In the genomic region with DNA sequence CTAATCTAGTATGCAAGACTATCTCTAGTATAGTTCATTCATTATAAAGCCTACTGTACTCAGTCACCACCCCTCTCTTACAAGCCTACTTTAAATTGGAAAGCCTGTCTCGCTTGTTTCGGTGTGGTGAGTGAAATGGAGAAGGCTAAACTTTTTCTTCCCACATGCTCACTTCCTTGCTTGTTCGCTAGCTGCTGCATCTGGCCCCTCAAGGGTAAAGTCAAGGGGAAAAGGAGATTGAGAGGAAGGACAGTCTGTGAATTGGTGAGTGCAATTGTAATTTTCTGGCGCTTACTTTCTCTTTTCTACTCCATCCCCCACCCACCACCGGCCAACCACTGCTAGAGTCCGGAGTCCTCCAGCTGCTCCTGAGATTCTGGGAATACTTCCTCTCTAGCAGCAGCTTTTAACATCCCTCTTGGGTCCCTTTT, we compare ENCODE assay signal across 9 cellular contexts. TPM values are rescaled to one million over a fixed set of nuclear protein-coding genes. Genes with fewer than 3 reads are reported as not detected.
DNase-seq lines count a peak whose midpoint lies in the region; ATAC-seq lines count a peak whose summit lies in the region.
"Had no signal": no experiment of that assay in that cellular context is flagged by ENCODE, and none has a peak within 500 bp of the region (broad histone marks: within the 10 kb centered on the region; RNA-seq: fewer than 3 reads in every experiment).

No MANE protein-coding gene starts in this region.

- no peak overlapping the region for H3K14ac ChIP-seq in trophoblast cell (ENCODE audit: low read length)

- H2AFZ ChIP-seq in trophoblast cell (ENCODE audit: insufficient read depth, low read length, poor library complexity), result no peak overlapping the region

- H2BK12ac ChIP-seq in trophoblast cell (ENCODE audit: low read length), result no peak overlapping the region

- peak overlapping the region; percentile 94 for H3K27ac Mint-ChIP-seq in activated CD8-positive, alpha-beta memory T cell treated with anti-CD3 and anti-CD28 coated beads, Interleukin-2, amount 10 ng/mL, durations not matched to agents 7 days and 5 days
- peak overlapping the region; percentile 82 for H3K27ac Mint-ChIP-seq in activated T-helper 1 cell treated with anti-CD3 and anti-CD28 coated beads, Interleukin-12 subunit alpha, Interleukin-12 subunit beta, Interleukin-2, Interleukin-4 antibody, amounts not matched to agents 30 ng/mL and 10 ng/mL and 1 ng/mL, durations not matched to agents 14 hours and 24 hours and 36 hours
- peak overlapping the region; percentile 90 to 98 for H3K27ac Mint-ChIP-seq in stimulated activated naive CD8-positive, alpha-beta T cell treated with anti-CD3 and anti-CD28 coated beads, Interleukin-15, amount 100 ng/mL, for 72 hours

- H3K27ac ChIP-seq in trophoblast cell (ENCODE audit: low read depth, low read length), result no peak overlapping the region

- H2BK5ac ChIP-seq in trophoblast cell (ENCODE audit: low read depth, low read length, poor library complexity), result no peak overlapping the region

- H3K36me3 ChIP-seq in MG63, result no peaks in the 10 kb centered on the region
- no peaks in the 10 kb centered on the region for H3K36me3 ChIP-seq in trophoblast cell (ENCODE audit: control insufficient read depth in 1 of 2, insufficient read depth in 2 of 2, low read length in 2 of 2)

- H3K4me1 ChIP-seq in trophoblast cell (ENCODE audit: control insufficient read depth in 1 of 2, insufficient read depth in 2 of 2, low read length in 2 of 2), result no peaks in the 10 kb centered on the region

- no peak overlapping the region for H2BK120ac ChIP-seq in trophoblast cell (ENCODE audit: insufficient read depth, low read length, poor library complexity)

- H3K27me3 Mint-ChIP-seq in activated CD8-positive, alpha-beta memory T cell treated with anti-CD3 and anti-CD28 coated beads, Interleukin-2, amount 10 ng/mL, durations not matched to agents 7 days and 5 days, result no peaks in the 10 kb centered on the region
- H3K27me3 Mint-ChIP-seq in activated T-helper 1 cell treated with anti-CD3 and anti-CD28 coated beads, Interleukin-12 subunit alpha, Interleukin-12 subunit beta, Interleukin-2, Interleukin-4 antibody, amounts not matched to agents 30 ng/mL and 10 ng/mL and 1 ng/mL, durations not matched to agents 14 hours and 24 hours and 36 hours (ENCODE audit: insufficient read depth), result no peaks in the 10 kb centered on the region
- H3K27me3 Mint-ChIP-seq in stimulated activated naive CD8-positive, alpha-beta T cell treated with anti-CD3 and anti-CD28 coated beads, Interleukin-15, amount 100 ng/mL, for 72 hours, result no peaks in the 10 kb centered on the region

- peak; percentile 46 for ATAC-seq in activated CD8-positive, alpha-beta memory T cell treated with anti-CD3 and anti-CD28 coated beads, Interleukin-2, amount 10 ng/mL, durations not matched to agents 7 days and 5 days
- ATAC-seq in HG03060 (IDR thresholded peaks at IDR 0.05; ENCODE audit: low read depth, unreplicated experiment), result peak; percentile 50
- peak; percentile 48 for ATAC-seq in stimulated activated naive CD8-positive, alpha-beta T cell treated with anti-CD3 and anti-CD28 coated beads, Interleukin-15, amount 100 ng/mL, for 72 hours

- H3K4me3 Mint-ChIP-seq in activated CD8-positive, alpha-beta memory T cell treated with anti-CD3 and anti-CD28 coated beads, Interleukin-2, amount 10 ng/mL, durations not matched to agents 7 days and 5 days, result peak overlapping the region; percentile 65
- peak overlapping the region; percentile 69 for H3K4me3 Mint-ChIP-seq in activated T-helper 1 cell treated with anti-CD3 and anti-CD28 coated beads, Interleukin-12 subunit alpha, Interleukin-12 subunit beta, Interleukin-2, Interleukin-4 antibody, amounts not matched to agents 30 ng/mL and 10 ng/mL and 1 ng/mL, durations not matched to agents 14 hours and 24 hours and 36 hours
- H3K4me3 Mint-ChIP-seq in stimulated activated naive CD8-positive, alpha-beta T cell treated with anti-CD3 and anti-CD28 coated beads, Interleukin-15, amount 100 ng/mL, for 72 hours, result peak overlapping the region; percentile 68 to 79

- no peaks in the 10 kb centered on the region for H3K79me2 ChIP-seq in trophoblast cell (ENCODE audit: control insufficient read depth, insufficient read depth, low read length, poor library complexity)

- no peak overlapping the region for H4K8ac ChIP-seq in trophoblast cell (ENCODE audit: low read depth, low read length)

- intact Hi-C loops in activated T-helper 1 cell treated with anti-CD3 and anti-CD28 coated beads, Interleukin-12 subunit alpha, Interleukin-12 subunit beta, Interleukin-2, Interleukin-4 antibody, amounts not matched to agents 30 ng/mL and 10 ng/mL and 1 ng/mL, durations not matched to agents 14 hours and 24 hours and 36 hours (cut with micrococcal nuclease), result loop anchor here (1.0 kb wide), 1 partner anchor 8 kb away; no protein-coding TSS in a partner anchor

- DNase-seq in activated CD8-positive, alpha-beta memory T cell treated with anti-CD3 and anti-CD28 coated beads, Interleukin-2, amount 10 ng/mL, durations not matched to agents 7 days and 5 days, result peak; percentile 54
- DNase-seq in activated CD8-positive, alpha-beta memory T cell treated with anti-CD3 and anti-CD28 coated beads, Interleukin-2, amount 50 U/mL, for 4 hours, result no peak
- no peak for DNase-seq in activated T-helper 1 cell treated with anti-CD3 and anti-CD28 coated beads, Interleukin-12 subunit alpha, Interleukin-12 subunit beta, Interleukin-2, Interleukin-4 antibody, amounts not matched to agents 30 ng/mL and 10 ng/mL and 1 ng/mL, durations not matched to agents 14 hours and 24 hours and 36 hours (ENCODE audit: low spot score)
- DNase-seq in stimulated activated naive CD8-positive, alpha-beta T cell treated with anti-CD3 and anti-CD28 coated beads, Interleukin-15, amount 100 ng/mL, for 72 hours, result no peak
- DNase-seq in G401 (ENCODE audit: low spot score) (no peak), MG63 (no peak), trophoblast cell (no peak)

- no peak overlapping the region for H3K23ac ChIP-seq in trophoblast cell (ENCODE audit: low read length)

- H3K79me1 ChIP-seq in trophoblast cell (ENCODE audit: low read length), result no peaks in the 10 kb centered on the region

- WGBS in trophoblast cell (ENCODE audit: extremely low coverage, insufficient coverage, insufficient read length), result no CpG with 5 or more reads among the region's 6 CpGs

- H3K9me3 Mint-ChIP-seq in activated CD8-positive, alpha-beta memory T cell treated with anti-CD3 and anti-CD28 coated beads, Interleukin-2, amount 10 ng/mL, durations not matched to agents 7 days and 5 days (ENCODE audit: low read depth), result no peaks in the 10 kb centered on the region
- H3K9me3 Mint-ChIP-seq in activated T-helper 1 cell treated with anti-CD3 and anti-CD28 coated beads, Interleukin-12 subunit alpha, Interleukin-12 subunit beta, Interleukin-2, Interleukin-4 antibody, amounts not matched to agents 30 ng/mL and 10 ng/mL and 1 ng/mL, durations not matched to agents 14 hours and 24 hours and 36 hours, result no peaks in the 10 kb centered on the region
- peaks cover 0 to 7% of the 10 kb centered on the region in 2 donors for H3K9me3 Mint-ChIP-seq in stimulated activated naive CD8-positive, alpha-beta T cell treated with anti-CD3 and anti-CD28 coated beads, Interleukin-15, amount 100 ng/mL, for 72 hours

- no peak overlapping the region for H3K4ac ChIP-seq in trophoblast cell (ENCODE audit: low read depth, low read length)

- no peak overlapping the region for H3K18ac ChIP-seq in trophoblast cell (ENCODE audit: low read length)

- H3K9me3 ChIP-seq in MG63 (no peaks in the 10 kb centered on the region), trophoblast cell (ENCODE audit: insufficient read depth, low read depth, low read length) (no peaks in the 10 kb centered on the region)

- H3K9ac ChIP-seq in trophoblast cell (ENCODE audit: low read length), result no peak overlapping the region

- no peaks in the 10 kb centered on the region for H3K27me3 ChIP-seq in MG63
- no peaks in the 10 kb centered on the region for H3K27me3 ChIP-seq in trophoblast cell (ENCODE audit: insufficient read depth, low read length)

- H4K91ac ChIP-seq in trophoblast cell (ENCODE audit: low read depth, low read length), result no peak overlapping the region

- CTCF ChIA-PET in activated CD8-positive, alpha-beta memory T cell treated with anti-CD3 and anti-CD28 coated beads, Interleukin-2, amount 10 ng/mL, durations not matched to agents 7 days and 5 days (lab: Charles Lee), result interaction anchor here (0.8 to 2.6 kb wide), 4 partner anchors 12 to 143 kb away, joined by 3 to 12 read pairs (median 6); no protein-coding TSS in a partner anchor

- H3K4me3 ChIP-seq in MG63, result no peak overlapping the region
- no peak overlapping the region for H3K4me3 ChIP-seq in trophoblast cell (ENCODE audit: low read depth, low read length)

- H2AK5ac ChIP-seq in trophoblast cell (ENCODE audit: low read length), result no peak overlapping the region

- H4K12ac ChIP-seq in trophoblast cell (ENCODE audit: low read depth, low read length), result no peak overlapping the region

- peaks cover 48% of the 10 kb centered on the region for H3K4me1 Mint-ChIP-seq in activated CD8-positive, alpha-beta memory T cell treated with anti-CD3 and anti-CD28 coated beads, Interleukin-2, amount 10 ng/mL, durations not matched to agents 7 days and 5 days
- H3K4me1 Mint-ChIP-seq in activated T-helper 1 cell treated with anti-CD3 and anti-CD28 coated beads, Interleukin-12 subunit alpha, Interleukin-12 subunit beta, Interleukin-2, Interleukin-4 antibody, amounts not matched to agents 30 ng/mL and 10 ng/mL and 1 ng/mL, durations not matched to agents 14 hours and 24 hours and 36 hours (ENCODE audit: low read depth), result peaks cover 47% of the 10 kb centered on the region
- peaks cover 52% of the 10 kb centered on the region for H3K4me1 Mint-ChIP-seq in stimulated activated naive CD8-positive, alpha-beta T cell treated with anti-CD3 and anti-CD28 coated beads, Interleukin-15, amount 100 ng/mL, for 72 hours

- H3K4me2 ChIP-seq in trophoblast cell (ENCODE audit: low read length), result no peak overlapping the region

- peaks cover 8% of the 10 kb centered on the region for H3K36me3 Mint-ChIP-seq in activated CD8-positive, alpha-beta memory T cell treated with anti-CD3 and anti-CD28 coated beads, Interleukin-2, amount 10 ng/mL, durations not matched to agents 7 days and 5 days
- H3K36me3 Mint-ChIP-seq in activated T-helper 1 cell treated with anti-CD3 and anti-CD28 coated beads, Interleukin-12 subunit alpha, Interleukin-12 subunit beta, Interleukin-2, Interleukin-4 antibody, amounts not matched to agents 30 ng/mL and 10 ng/mL and 1 ng/mL, durations not matched to agents 14 hours and 24 hours and 36 hours (ENCODE audit: low read depth), result peaks cover 6% of the 10 kb centered on the region

- in situ Hi-C loops in G401 (cut with HindIII; ENCODE audit: low sequenced_read_pairs), result no loop called here

RNA-seq across cellular contexts. Expression of a gene that starts 12.1 kb away (rescaled TPM):
- 10 to 100 TPM; 52.9 to 76.1 TPM for total RNA-seq in activated CD8-positive, alpha-beta memory T cell treated with anti-CD3 and anti-CD28 coated beads, Interleukin-2, amount 10 ng/mL, durations not matched to agents 7 days and 5 days
- total RNA-seq in activated T-helper 1 cell treated with anti-CD3 and anti-CD28 coated beads, Interleukin-12 subunit alpha, Interleukin-12 subunit beta, Interleukin-2, Interleukin-4 antibody, amounts not matched to agents 30 ng/mL and 10 ng/mL and 1 ng/mL, durations not matched to agents 14 hours and 24 hours and 36 hours, result 40.1 and 54.9 TPM in 2 replicates
- total RNA-seq in G401 (2014; rRNA removed; shearing (Covaris generic)), result not detected in 2 replicates
- 1.3 and 1.9 TPM in 2 replicates for total RNA-seq in MG63 (2014; rRNA removed; shearing (Covaris generic); ENCODE audit: low replicate concordance)
- 3.5 and 3.8 TPM in 2 replicates for polyA plus RNA-seq in trophoblast cell (2013)
- polyA plus RNA-seq: BJ had no signal

RNA-seq across cellular contexts. Expression of a gene that starts 25.0 kb away (rescaled TPM):
- 1 to 10 TPM; 1.7 to 2.9 TPM for total RNA-seq in activated CD8-positive, alpha-beta memory T cell treated with anti-CD3 and anti-CD28 coated beads, Interleukin-2, amount 10 ng/mL, durations not matched to agents 7 days and 5 days
- 0.86 and 1.0 TPM in 2 replicates for total RNA-seq in activated T-helper 1 cell treated with anti-CD3 and anti-CD28 coated beads, Interleukin-12 subunit alpha, Interleukin-12 subunit beta, Interleukin-2, Interleukin-4 antibody, amounts not matched to agents 30 ng/mL and 10 ng/mL and 1 ng/mL, durations not matched to agents 14 hours and 24 hours and 36 hours
- total RNA-seq in G401 (2014; rRNA removed; shearing (Covaris generic)), result not detected in 2 replicates
- total RNA-seq in MG63 (2014; rRNA removed; shearing (Covaris generic); ENCODE audit: low replicate concordance), result not detected in 2 replicates
- not detected in 2 replicates for polyA plus RNA-seq in trophoblast cell (2013)
- polyA plus RNA-seq: BJ had no signal

Comparison
In these comparisons a context has a peak if more than half of its experiments do, and no peak if none do; other contexts are left out.
1. RNA of a gene that starts 12.1 kb away (total RNA-seq): 52.9 to 76.1 TPM in activated CD8-positive, alpha-beta memory T cell treated with anti-CD3 and anti-CD28 coated beads, Interleukin-2, amount 10 ng/mL, durations not matched to agents 7 days and 5 days and 40.1 to 54.9 TPM in activated T-helper 1 cell treated with anti-CD3 and anti-CD28 coated beads, Interleukin-12 subunit alpha, Interleukin-12 subunit beta, Interleukin-2, Interleukin-4 antibody, amounts not matched to agents 30 ng/mL and 10 ng/mL and 1 ng/mL, durations not matched to agents 14 hours and 24 hours and 36 hours; 1.3 to 1.9 TPM in MG63 and not detected in G401; every median in the first group is over 10 times any median in the second.
2. Peak in every context shown above with its lines, with median percentiles within 50 percentile points of each other: ATAC-seq, H3K27ac Mint-ChIP-seq and H3K4me3 Mint-ChIP-seq.